Comparison of ENCODE assay signal across 18 cellular contexts in genomic region chr14:56207626-56208297, GRCh38.
DNase-seq lines count a peak whose midpoint lies in the region; ATAC-seq, FAIRE-seq and TF ChIP-seq lines count a peak whose summit lies in the region.
"Had no signal": no experiment of that assay in that cellular context is flagged by ENCODE, and none has a peak within 500 bp of the region (broad histone marks: within the 10 kb centered on the region; RNA-seq: fewer than 3 reads in every experiment).

No MANE protein-coding gene starts in this region.

- H4K20me1 ChIP-seq in K562 (replicated peaks; ENCODE audit: control insufficient read depth, insufficient read depth, low read length), result no peaks in the 10 kb centered on the region

- peak overlapping the region; percentile 32; the same call in 1 of the 2 replicates for H3K4me2 ChIP-seq in K562 (ENCODE audit: insufficient read depth, low read length)

- H3K36me3 ChIP-seq in K562 (ENCODE audit: control insufficient read depth, insufficient read depth, low read length) (no peaks in the 10 kb centered on the region), neutrophil (no peaks in the 10 kb centered on the region), body of pancreas (replicated peaks in 1 of 2; ENCODE audit: insufficient read depth in 1 of 2, low read depth in 2 of 2) (no peaks in the 10 kb centered on the region)
- H3K36me3 ChIP-seq: stomach, vagina had no signal

- 0 out of 6 replicates have a peak, but pooled peaks of 1 of the 3 experiments have one; percentile 2 for TF ChIP-seq CTCF in K562 (IDR thresholded peaks at IDR 0.05 in 2 of 3, conservative IDR thresholded peaks at IDR 0.05 in 1 of 3; ENCODE audit: insufficient read depth in 2 of 3, low read depth in 1 of 3, low read length in 3 of 3)
- no peak for TF ChIP-seq CTCF in neutrophil (IDR thresholded peaks at IDR 0.05)
- TF ChIP-seq CTCF in body of pancreas (IDR thresholded peaks at IDR 0.05), result no peak
- TF ChIP-seq CTCF in mesothelial cell of epicardium (IDR thresholded peaks at IDR 0.05; ENCODE audit: unreplicated experiment), result no peak

- no peak for TF ChIP-seq POLR2A in K562 (conservative IDR thresholded peaks at IDR 0.05)
- TF ChIP-seq POLR2A in body of pancreas (IDR thresholded peaks at IDR 0.05), result no peak

- DNase-seq in DMS53 treated with DMSO at 0.1 percent for 48 hours (lab: John Stamatoyannopoulos, UW; ENCODE audit: unreplicated experiment) (peak; percentile 64), NCI-H128 (lab: John Stamatoyannopoulos, UW; ENCODE audit: unreplicated experiment) (peak; percentile 43), K562 (ENCODE audit: extremely low read depth in 1 of 4, low spot score in 3 of 4) (peak in 1 of 4 experiments; percentile 44), putamen (ENCODE audit: low spot score) (no peak), body of pancreas (no peak), mesothelial cell of epicardium (ENCODE audit: low spot score in 2 of 2, unreplicated experiment in 2 of 2) (no peak)
- no peak for DNase-seq in activated effector memory CD4-positive, alpha-beta T cell treated with anti-CD3 and anti-CD28 coated beads, Interleukin-2, amount 50 U/mL, for 16 hours
- DNase-seq: activated CD4-positive, CD25-positive, alpha-beta regulatory T cell treated with anti-CD3 and anti-CD28 coated beads, Interleukin-2, amount 50 U/mL, for 72 hours; cerebellar nuclear complex; left ventricle myocardium superior; NCI-H226; stomach had no signal

- no peaks in the 10 kb centered on the region for H3K9me3 Mint-ChIP-seq in mesothelial cell of epicardium
- H3K9me3 Mint-ChIP-seq: nephron; T-helper 2 cell treated with Interferon-gamma antibody and Interleukin-4, amounts not matched to agents 5 μg/mL and 100 μg/mL, for 36 hours had no signal

- H3K4me1 ChIP-seq in K562 (replicated peaks in 1 of 2; ENCODE audit: control insufficient read depth in 2 of 2, insufficient read depth in 2 of 2, low read length in 2 of 2) (peaks cover 0 to 18% of the 10 kb centered on the region in 2 experiments; a peak in 3 of 5 replicates), neutrophil (ENCODE audit: control insufficient read depth in 1 of 2, insufficient read depth in 1 of 2, low read depth in 1 of 2, low read length in 1 of 2) (peaks cover 23 to 42% of the 10 kb centered on the region in 2 experiments), body of pancreas (peaks cover 74% of the 10 kb centered on the region)
- H3K4me1 ChIP-seq: Caco-2 had no signal

- no peaks in the 10 kb centered on the region for H3K9me1 ChIP-seq in K562 (ENCODE audit: control insufficient read depth, insufficient read depth, low read length)

- CTCF ChIA-PET in K562 (lab: Yijun Ruan, JAX; ENCODE audit: low intra/inter-chr PET ratio), result no interaction called here

- WGBS in K562 (ENCODE audit: insufficient coverage, low coverage, missing lambda C conversion rate), result 10% methylated on average over 3 of the region's 3 CpGs
- 48 to 60% methylated on average over 3 of the region's 3 CpGs for WGBS in body of pancreas, 2 donors

- H3K9me3 ChIP-seq in K562 (replicated peaks; ENCODE audit: control insufficient read depth, insufficient read depth, low read depth, low read length), result no peaks in the 10 kb centered on the region
- H3K9me3 ChIP-seq in neutrophil, result no peaks in the 10 kb centered on the region
- H3K9me3 ChIP-seq in body of pancreas, result no peaks in the 10 kb centered on the region
- H3K9me3 ChIP-seq: Caco-2, stomach, vagina had no signal

- no peaks in the 10 kb centered on the region for H3K79me2 ChIP-seq in K562 (ENCODE audit: control insufficient read depth, insufficient read depth, low read length)

- H3K27ac ChIP-seq in K562 (ENCODE audit: extremely low read depth, low read depth, low read length), result peak overlapping the region; percentile 25; the same call in 1 of the 3 replicates
- peak overlapping the region; percentile 5 for H3K27ac ChIP-seq in neutrophil
- no peak overlapping the region for H3K27ac ChIP-seq in body of pancreas
- H3K27ac ChIP-seq: stomach, vagina had no signal

- peaks cover 9% of the 10 kb centered on the region for H3K4me1 Mint-ChIP-seq in mesothelial cell of epicardium

- no TSS peak for BruUV-seq in K562 (replicated peaks; lab: Mats Ljungman, UMichigan)

- no peak overlapping the region for H3K9ac ChIP-seq in K562 (ENCODE audit: insufficient read depth in 1 of 2, low read depth in 2 of 2, low read length in 2 of 2)

- no peak for TF ChIP-seq RAD21 in K562 (CRISPR knock-in tag; conservative IDR thresholded peaks at IDR 0.05 in 1 of 2, IDR thresholded peaks at IDR 0.05 in 1 of 2)

- H3K27ac Mint-ChIP-seq in mesothelial cell of epicardium, result no peak overlapping the region
- H3K27ac Mint-ChIP-seq: nephron; T-helper 2 cell treated with Interferon-gamma antibody and Interleukin-4, amounts not matched to agents 5 μg/mL and 100 μg/mL, for 36 hours had no signal

- no peak overlapping the region for H3K4me3 Mint-ChIP-seq in mesothelial cell of epicardium
- H3K4me3 Mint-ChIP-seq: nephron; T-helper 2 cell treated with Interferon-gamma antibody and Interleukin-4, amounts not matched to agents 5 μg/mL and 100 μg/mL, for 36 hours had no signal

- peak; percentile 77 for ATAC-seq in K562
- no peak for ATAC-seq in body of pancreas
- ATAC-seq: HepG2, left ventricle myocardium superior had no signal

- intact Hi-C loops in K562 (cut with micrococcal nuclease), result no loop called here
- intact Hi-C loops in body of pancreas (cut with DNase I), result no loop called here

- no peak overlapping the region for H3K4me3 ChIP-seq in K562
- H3K4me3 ChIP-seq in neutrophil (ENCODE audit: low read depth in 1 of 2, low read length in 1 of 2), result no peak overlapping the region
- no peak overlapping the region for H3K4me3 ChIP-seq in body of pancreas
- H3K4me3 ChIP-seq: stomach, vagina had no signal

- no peak overlapping the region for H2AFZ ChIP-seq in K562 (ENCODE audit: low read depth, low read length)

- peak; percentile 76 for FAIRE-seq in K562 (lab: Jason Lieb, UNC)
- FAIRE-seq: HepG2 had no signal

- no peaks in the 10 kb centered on the region for H3K36me3 Mint-ChIP-seq in mesothelial cell of epicardium

- TF ChIP-seq EP300 in K562 (IDR thresholded peaks at IDR 0.05; ENCODE audit: low read length), result no peak

- peaks cover 1% of the 10 kb centered on the region for H3K27me3 Mint-ChIP-seq in mesothelial cell of epicardium (ENCODE audit: low read depth)

- H3K27me3 ChIP-seq in K562 (ENCODE audit: control insufficient read depth in 2 of 2, insufficient read depth in 2 of 2, low read length in 2 of 2), result no peaks in the 10 kb centered on the region
- no peaks in the 10 kb centered on the region for H3K27me3 ChIP-seq in neutrophil
- H3K27me3 ChIP-seq in body of pancreas, result no peaks in the 10 kb centered on the region
- H3K27me3 ChIP-seq: stomach, vagina had no signal

- POLR2A ChIA-PET in K562 (lab: Yijun Ruan, JAX), result interaction anchor here (1.2 to 1.5 kb wide), 3 partner anchors 9 to 12 kb away, joined by 3 to 6 read pairs (median 5); no protein-coding TSS in a partner anchor

- in situ Hi-C loops in K562 (cut with MboI), result no loop called here

TF ChIP-seq in K562, 482 proteins besides CTCF, POLR2A, EP300 and RAD21 (continues in another document):
- TF ChIP-seq TEAD4 (IDR thresholded peaks at IDR 0.05; ENCODE audit: low read length), result peak; percentile 46; the same call in 1 of the 2 replicates
- TF ChIP-seq TEAD4 (CRISPR knock-in tag; IDR thresholded peaks at IDR 0.05; ENCODE audit: borderline replicate concordance), result no peak
- no peak for TF ChIP-seq FOXA1 (IDR thresholded peaks at IDR 0.05; ENCODE audit: borderline replicate concordance)
- 0 out of 4 replicates have a peak, but pooled peaks of 1 of the 2 experiments have one; percentile 13 for TF ChIP-seq TBL1XR1 (IDR thresholded peaks at IDR 0.05; ENCODE audit: low read length in 2 of 2)
- TF ChIP-seq TCF3 (CRISPR knock-in tag; IDR thresholded peaks at IDR 0.05), result peak; percentile 64
- TF ChIP-seq SMAD4 (CRISPR knock-in tag; conservative IDR thresholded peaks at IDR 0.05), result peak; percentile 86
- peak; percentile 78 for TF ChIP-seq CBFA2T3 (IDR thresholded peaks at IDR 0.05)
- TF ChIP-seq, protein P1, sequence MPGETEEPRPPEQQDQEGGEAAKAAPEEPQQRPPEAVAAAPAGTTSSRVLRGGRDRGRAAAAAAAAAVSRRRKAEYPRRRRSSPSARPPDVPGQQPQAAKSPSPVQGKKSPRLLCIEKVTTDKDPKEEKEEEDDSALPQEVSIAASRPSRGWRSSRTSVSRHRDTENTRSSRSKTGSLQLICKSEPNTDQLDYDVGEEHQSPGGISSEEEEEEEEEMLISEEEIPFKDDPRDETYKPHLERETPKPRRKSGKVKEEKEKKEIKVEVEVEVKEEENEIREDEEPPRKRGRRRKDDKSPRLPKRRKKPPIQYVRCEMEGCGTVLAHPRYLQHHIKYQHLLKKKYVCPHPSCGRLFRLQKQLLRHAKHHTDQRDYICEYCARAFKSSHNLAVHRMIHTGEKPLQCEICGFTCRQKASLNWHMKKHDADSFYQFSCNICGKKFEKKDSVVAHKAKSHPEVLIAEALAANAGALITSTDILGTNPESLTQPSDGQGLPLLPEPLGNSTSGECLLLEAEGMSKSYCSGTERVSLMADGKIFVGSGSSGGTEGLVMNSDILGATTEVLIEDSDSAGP (CRISPR knock-in tag; IDR thresholded peaks at IDR 0.05), result no peak
- TF ChIP-seq, protein P2, sequence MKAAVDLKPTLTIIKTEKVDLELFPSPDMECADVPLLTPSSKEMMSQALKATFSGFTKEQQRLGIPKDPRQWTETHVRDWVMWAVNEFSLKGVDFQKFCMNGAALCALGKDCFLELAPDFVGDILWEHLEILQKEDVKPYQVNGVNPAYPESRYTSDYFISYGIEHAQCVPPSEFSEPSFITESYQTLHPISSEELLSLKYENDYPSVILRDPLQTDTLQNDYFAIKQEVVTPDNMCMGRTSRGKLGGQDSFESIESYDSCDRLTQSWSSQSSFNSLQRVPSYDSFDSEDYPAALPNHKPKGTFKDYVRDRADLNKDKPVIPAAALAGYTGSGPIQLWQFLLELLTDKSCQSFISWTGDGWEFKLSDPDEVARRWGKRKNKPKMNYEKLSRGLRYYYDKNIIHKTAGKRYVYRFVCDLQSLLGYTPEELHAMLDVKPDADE (conservative IDR thresholded peaks at IDR 0.05; ENCODE audit: control insufficient read depth, low read depth, low read length), result no peak
- no peak for TF ChIP-seq NR2C2 (CRISPR knock-in tag; IDR thresholded peaks at IDR 0.05)
- TF ChIP-seq NR2C2 (tag; IDR thresholded peaks at IDR 0.05), result 0 out of 2 replicates have a peak, but pooled peaks have one; percentile 15
- no peak for TF ChIP-seq FOXK2 (conservative IDR thresholded peaks at IDR 0.05 in 1 of 2, IDR thresholded peaks at IDR 0.05 in 1 of 2; ENCODE audit: low read depth in 2 of 2)
- peak; percentile 46 for TF ChIP-seq TAL1 (IDR thresholded peaks at IDR 0.05)
- no peak for TF ChIP-seq ZNF197 (CRISPR knock-in tag; IDR thresholded peaks at IDR 0.05; ENCODE audit: low read depth)
- no peak for TF ChIP-seq TCF7L2 (IDR thresholded peaks at IDR 0.05; ENCODE audit: low read depth, low read length)
- peak; percentile 67 for TF ChIP-seq NCOR1 (IDR thresholded peaks at IDR 0.05)
- TF ChIP-seq TCFL5 (CRISPR knock-in tag; conservative IDR thresholded peaks at IDR 0.05), result no peak
- peak; percentile 12; the same call in 1 of the 2 replicates for TF ChIP-seq DPF2 (IDR thresholded peaks at IDR 0.05)
- no peak for TF ChIP-seq ERF (CRISPR knock-in tag; IDR thresholded peaks at IDR 0.05)

Comparison
In these comparisons a context has a peak if more than half of its experiments do, and no peak if none do; other contexts are left out.
1. DNase-seq: peak in DMS53 treated with DMSO at 0.1 percent for 48 hours (single experiment) and NCI-H128 (single experiment); none in putamen (single experiment), activated effector memory CD4-positive, alpha-beta T cell treated with anti-CD3 and anti-CD28 coated beads, Interleukin-2, amount 50 U/mL, for 16 hours (single experiment), body of pancreas (0 of 4) and mesothelial cell of epicardium (0 of 2).
2. H3K27ac ChIP-seq: peak in K562 (single experiment) and neutrophil (single experiment); none in body of pancreas (0 of 4).